ENCODE assay signal across 16 cellular contexts in the genomic region with DNA sequence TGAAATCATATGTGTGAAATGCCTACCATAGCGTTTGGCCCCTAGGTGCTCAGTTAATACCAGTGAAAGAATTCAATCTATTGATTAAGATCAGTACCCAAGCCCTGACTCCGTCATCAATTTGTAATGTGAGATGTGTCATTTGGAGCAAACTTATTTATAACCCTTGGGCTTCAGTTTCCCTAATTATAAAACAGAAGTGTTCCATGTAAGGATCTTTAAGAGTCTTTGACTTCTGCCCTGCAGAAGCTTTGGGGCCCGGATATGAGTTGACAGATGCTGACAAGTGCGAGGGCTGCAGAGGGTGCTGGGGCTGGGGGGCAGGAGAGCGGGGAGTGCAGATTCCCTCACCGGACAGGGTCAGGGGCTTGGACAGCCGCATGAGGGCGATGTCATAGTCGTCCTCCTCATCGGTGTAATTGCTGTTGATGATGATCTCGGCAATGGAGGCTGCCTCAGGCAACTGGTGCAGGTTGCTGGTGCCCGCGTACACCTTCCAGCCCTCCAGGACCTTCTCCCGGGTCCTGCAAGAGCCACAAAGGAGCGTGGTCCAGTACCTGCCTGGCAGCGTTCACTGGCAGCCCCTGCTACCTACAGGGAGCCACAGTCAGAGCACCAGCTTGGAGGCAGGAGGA. TPM values are rescaled to one million over a fixed set of nuclear protein-coding genes. Genes with fewer than 3 reads are reported as not detected.
A peak's percentile ranks its signal among the peaks of the same experiment; 100 is the strongest.
DNase-seq lines count a peak whose midpoint lies in the region; ATAC-seq, FAIRE-seq and TF ChIP-seq lines count a peak whose summit lies in the region.
"Had no signal": no experiment of that assay in that cellular context is flagged by ENCODE, and none has a peak within 500 bp of the region (broad histone marks: within the 10 kb centered on the region; RNA-seq: fewer than 3 reads in every experiment).

No MANE protein-coding gene starts in this region.

- H3K9me3 ChIP-seq in SK-N-SH (no peaks in the 10 kb centered on the region), SU-DHL-6 (ENCODE audit: insufficient read depth, low read length) (no peaks in the 10 kb centered on the region), mesenchymal stem cell (ENCODE audit: control insufficient read depth, low read length) (no peaks in the 10 kb centered on the region), kidney (ENCODE audit: control insufficient read depth in 1 of 2, low read length in 2 of 2) (no peaks in the 10 kb centered on the region)
- H3K9me3 ChIP-seq: right atrium auricular region, thoracic aorta had no signal

- peaks cover 6% of the 10 kb centered on the region for H3K36me3 Mint-ChIP-seq in Calu3 (ENCODE audit: insufficient read depth, unreplicated experiment)
- H3K36me3 Mint-ChIP-seq: natural killer cell had no signal

- DNase-seq in SK-N-SH (peak; percentile 45), Calu3 (no peak), mesenchymal stem cell (no peak), cerebellum (ENCODE audit: low spot score) (no peak), NCI-H1092 (lab: John Stamatoyannopoulos, UW) (no peak), kidney (no peak)
- DNase-seq: activated CD4-positive, alpha-beta T cell treated with anti-CD3 and anti-CD28 coated beads, Interleukin-2, amount 50 U/mL, for 1 hour; left ventricle myocardium superior; natural killer cell; NCI-H1930 had no signal

- CTCF ChIA-PET in SK-N-SH (lab: Yijun Ruan, JAX): interaction anchor here (0.7 to 6.1 kb wide), 11 partner anchors 8 to 263 kb away, joined by 3 to 36 read pairs (median 4); no protein-coding TSS in a partner anchor
- CTCF ChIA-PET in Calu3 (lab: Charles Lee): no interaction called here

- peaks cover 5 to 24% of the 10 kb centered on the region in 2 experiments; a peak in 2 of 4 replicates for H3K4me1 ChIP-seq in SK-N-SH (ENCODE audit: control insufficient read depth in 1 of 2, insufficient read depth in 2 of 2, low read depth in 1 of 2, low read length in 1 of 2)
- peaks cover 17% of the 10 kb centered on the region for H3K4me1 ChIP-seq in mesenchymal stem cell (ENCODE audit: control insufficient read depth, insufficient read depth, low read depth, low read length)
- peaks cover 4 to 5% of the 10 kb centered on the region in 2 donors for H3K4me1 ChIP-seq in kidney (ENCODE audit: control insufficient read depth in 1 of 2, insufficient read depth in 1 of 2, low read depth in 1 of 2, low read length in 2 of 2)

- no peak for TF ChIP-seq RAD21 in SK-N-SH (IDR thresholded peaks at IDR 0.05; ENCODE audit: low read length)

- no peak overlapping the region for H3K4me3 ChIP-seq in SK-N-SH (ENCODE audit: low read depth in 2 of 2, low read length in 1 of 2)
- H3K4me3 ChIP-seq in SU-DHL-6 (ENCODE audit: insufficient read depth, low read length, poor library complexity, severe bottlenecking): no peak overlapping the region
- no peak overlapping the region for H3K4me3 ChIP-seq in mesenchymal stem cell (ENCODE audit: insufficient read depth in 1 of 2, low read depth in 1 of 2, low read length in 2 of 2)
- H3K4me3 ChIP-seq in kidney (ENCODE audit: low read length in 2 of 2): no peak overlapping the region
- H3K4me3 ChIP-seq: right atrium auricular region had no signal

- no peak for TF ChIP-seq EP300 in SK-N-SH (IDR thresholded peaks at IDR 0.05; ENCODE audit: borderline replicate concordance in 1 of 2, low read depth in 1 of 2, low read length in 1 of 2)

- no peak overlapping the region for H2BK15ac ChIP-seq in mesenchymal stem cell (ENCODE audit: low read depth, poor library complexity, severe bottlenecking)

- H3F3A ChIP-seq in SK-N-SH (replicated peaks; ENCODE audit: insufficient read depth): no peaks in the 10 kb centered on the region
- H3F3A ChIP-seq in SU-DHL-6 (ENCODE audit: insufficient read depth): no peaks in the 10 kb centered on the region

- no peak for ATAC-seq in SK-N-SH treated with all-trans-retinoic acid at 6 μM for 48 hours
- ATAC-seq: natural killer cell had no signal

- H2BK5ac ChIP-seq in mesenchymal stem cell (ENCODE audit: low read depth, low read length, poor library complexity, severe bottlenecking): no peak overlapping the region

- no peaks in the 10 kb centered on the region for H3K79me2 ChIP-seq in SK-N-SH (ENCODE audit: insufficient read depth)
- no peaks in the 10 kb centered on the region for H3K79me2 ChIP-seq in SU-DHL-6 (ENCODE audit: insufficient read depth, low read length)

- H3K4me1 Mint-ChIP-seq in Calu3 (ENCODE audit: low read depth, unreplicated experiment): peaks cover 8% of the 10 kb centered on the region

- H4K20me1 ChIP-seq in SK-N-SH (ENCODE audit: insufficient read depth) (no peaks in the 10 kb centered on the region), SU-DHL-6 (ENCODE audit: low read depth, low read length) (no peaks in the 10 kb centered on the region)

- H3K27ac ChIP-seq in SK-N-SH (ENCODE audit: low read depth in 2 of 2, low read length in 1 of 2) (no peak overlapping the region), SU-DHL-6 (ENCODE audit: low read depth, low read length) (no peak overlapping the region), mesenchymal stem cell (ENCODE audit: low read length, poor library complexity, severe bottlenecking) (no peak overlapping the region), kidney (ENCODE audit: low read depth in 2 of 2, low read length in 2 of 2) (no peak overlapping the region)
- H3K27ac ChIP-seq: right atrium auricular region, thoracic aorta had no signal

- no TSS peak for BruUV-seq in Calu3 (replicated peaks; lab: Mats Ljungman, UMichigan)

- peak overlapping the region in 1 of 2 experiments; percentile 17 for H2BK12ac ChIP-seq in mesenchymal stem cell (ENCODE audit: low read length in 2 of 2)

- H3K4me3 Mint-ChIP-seq in Calu3 (ENCODE audit: low read depth, unreplicated experiment): peak overlapping the region; percentile 61
- H3K4me3 Mint-ChIP-seq: natural killer cell had no signal

- no peak for FAIRE-seq in kidney (lab: Jason Lieb, UNC)
- FAIRE-seq: A204.1 had no signal

- no peaks in the 10 kb centered on the region for H3K36me3 ChIP-seq in SK-N-SH (replicated peaks in 1 of 2; ENCODE audit: control insufficient read depth in 1 of 2, insufficient read depth in 2 of 2, low read length in 1 of 2)
- H3K36me3 ChIP-seq in SU-DHL-6 (ENCODE audit: low read length): no peaks in the 10 kb centered on the region
- no peaks in the 10 kb centered on the region for H3K36me3 ChIP-seq in mesenchymal stem cell (ENCODE audit: control insufficient read depth in 1 of 2, insufficient read depth in 2 of 2, low read depth in 1 of 2, low read length in 2 of 2)
- no peaks in the 10 kb centered on the region for H3K36me3 ChIP-seq in kidney (ENCODE audit: control insufficient read depth in 1 of 2, insufficient read depth in 2 of 2, low read length in 2 of 2)
- H3K36me3 ChIP-seq: right atrium auricular region, thoracic aorta had no signal

- H3K79me1 ChIP-seq in mesenchymal stem cell (replicated peaks; ENCODE audit: low read length, poor library complexity, severe bottlenecking): no peaks in the 10 kb centered on the region

- H3K4ac ChIP-seq in mesenchymal stem cell (ENCODE audit: low read depth in 1 of 2, low read length in 2 of 2): no peak overlapping the region

- H3K18ac ChIP-seq in mesenchymal stem cell (ENCODE audit: low read depth in 1 of 2, low read length in 2 of 2): no peak overlapping the region

- no peak overlapping the region for H2AFZ ChIP-seq in SK-N-SH (ENCODE audit: low read depth)
- H2AFZ ChIP-seq in SU-DHL-6 (ENCODE audit: low read depth, low read length, severe bottlenecking): no peak overlapping the region
- no peak overlapping the region for H2AFZ ChIP-seq in mesenchymal stem cell (ENCODE audit: low read depth, low read length)

- peaks cover 6% of the 10 kb centered on the region; the same call in 1 of the 2 replicates for H3K27me3 ChIP-seq in SK-N-SH (ENCODE audit: insufficient read depth)
- H3K27me3 ChIP-seq in SU-DHL-6 (ENCODE audit: low read length): no peaks in the 10 kb centered on the region
- peaks cover 14 to 32% of the 10 kb centered on the region in 2 experiments for H3K27me3 ChIP-seq in mesenchymal stem cell (ENCODE audit: control insufficient read depth in 1 of 2, insufficient read depth in 1 of 2, low read length in 2 of 2)
- H3K27me3 ChIP-seq: right atrium auricular region had no signal

- H3K9ac ChIP-seq in SK-N-SH (no peak overlapping the region), SU-DHL-6 (ENCODE audit: low read length) (no peak overlapping the region), mesenchymal stem cell (ENCODE audit: low read length) (no peak overlapping the region), kidney (ENCODE audit: low read length in 2 of 2) (no peak overlapping the region)

- H2AK5ac ChIP-seq in mesenchymal stem cell (ENCODE audit: low read length, severe bottlenecking): no peak overlapping the region

- peaks cover 15% of the 10 kb centered on the region for H3K27me3 Mint-ChIP-seq in Calu3 (ENCODE audit: unreplicated experiment)

- H2BK120ac ChIP-seq in mesenchymal stem cell (ENCODE audit: low read depth, low read length): no peak overlapping the region

- WGBS in SK-N-SH (ENCODE audit: low lambda C conversion rate): 66% methylated on average over 11 of the region's 16 CpGs
- 92% methylated on average over 14 of the region's 16 CpGs for WGBS in mesenchymal stem cell

- intact Hi-C loops in Calu3 (cut with micrococcal nuclease; ENCODE audit: unreplicated experiment): no loop called here
- intact Hi-C loops in kidney (cut with DNase I): no loop called here

- no peak overlapping the region for H3K14ac ChIP-seq in mesenchymal stem cell (ENCODE audit: low read length in 2 of 2)

- no peak for TF ChIP-seq CTCF in SK-N-SH (IDR thresholded peaks at IDR 0.05)
- TF ChIP-seq CTCF in Calu3 (IDR thresholded peaks at IDR 0.05; ENCODE audit: unreplicated experiment): no peak
- TF ChIP-seq CTCF in SU-DHL-6 (IDR thresholded peaks at IDR 0.05; ENCODE audit: insufficient read depth, low read length, poor library complexity, severe bottlenecking): no peak
- no peak for TF ChIP-seq CTCF in kidney (IDR thresholded peaks at IDR 0.05; ENCODE audit: borderline replicate concordance, extremely low read depth, insufficient read depth)

- H3K9me2 ChIP-seq in SK-N-SH: no peaks in the 10 kb centered on the region
- no peaks in the 10 kb centered on the region for H3K9me2 ChIP-seq in SU-DHL-6 (replicated peaks; ENCODE audit: insufficient read depth, low read length)

- POLR2A ChIA-PET in SK-N-SH (lab: Yijun Ruan, JAX): no interaction called here

- no peaks in the 10 kb centered on the region for H3K9me3 Mint-ChIP-seq in Calu3 (ENCODE audit: low read depth, unreplicated experiment)
- H3K9me3 Mint-ChIP-seq: natural killer cell had no signal

- H3K4me2 ChIP-seq in SK-N-SH: no peak overlapping the region
- peak overlapping the region; percentile 30 for H3K4me2 ChIP-seq in SU-DHL-6 (ENCODE audit: low read depth, low read length, poor library complexity, severe bottlenecking)
- H3K4me2 ChIP-seq in mesenchymal stem cell (ENCODE audit: low read length, poor library complexity, severe bottlenecking): no peak overlapping the region

- no peak overlapping the region for H3K23ac ChIP-seq in mesenchymal stem cell (ENCODE audit: low read length in 2 of 2)

- H4K91ac ChIP-seq in mesenchymal stem cell (ENCODE audit: low read length): peak overlapping the region; percentile 43

- H4K8ac ChIP-seq in mesenchymal stem cell (ENCODE audit: low read length): no peak overlapping the region

- no peak overlapping the region for H3K27ac Mint-ChIP-seq in Calu3 (ENCODE audit: unreplicated experiment)

RNA-seq across cellular contexts. Expression of gene TMPRSS13, which starts 20.8 kb away (rescaled TPM):
- polyA plus RNA-seq in SK-N-SH (2012; rRNA removed) (not detected in 2 replicates), kidney (ENCODE audit: insufficient read depth, low read depth, low replicate concordance) (1.2 TPM)
- polyA plus RNA-seq in SK-N-SH (2012; cell fraction: cytosol; rRNA removed): not detected in 2 replicates
- 0.01 TPM in 1 of 2 replicates, not detected in the other for polyA plus RNA-seq in SK-N-SH (2012; cell fraction: nucleus; rRNA removed)
- total RNA-seq in Calu3 (2022) (1.4 and 2.3 TPM in 2 replicates), cerebellum (0.09 TPM), kidney (1.9 TPM)
- not detected for polyA plus RNA-seq in mesenchymal stem cell (2013, experiment 1 of 2)
- not detected for polyA plus RNA-seq in mesenchymal stem cell (2013, experiment 2 of 2)
- total RNA-seq: right atrium auricular region, RPMI7951 had no signal

RNA-seq across cellular contexts. Expression of gene FXYD6, which starts 31.9 kb away (rescaled TPM):
- polyA plus RNA-seq in SK-N-SH (2012; rRNA removed) (1.4 and 4.3 TPM in 2 replicates), kidney (ENCODE audit: insufficient read depth, low read depth, low replicate concordance) (57.8 TPM)
- 2.5 and 4.6 TPM in 2 replicates for polyA plus RNA-seq in SK-N-SH (2012; cell fraction: cytosol; rRNA removed)
- polyA plus RNA-seq in SK-N-SH (2012; cell fraction: nucleus; rRNA removed): 0.56 and 1.6 TPM in 2 replicates
- total RNA-seq in Calu3 (2022) (0.61 and 0.78 TPM in 2 replicates), cerebellum (93.6 TPM), kidney (62.7 TPM)
- 52.5 TPM for polyA plus RNA-seq in mesenchymal stem cell (2013, experiment 1 of 2)
- polyA plus RNA-seq in mesenchymal stem cell (2013, experiment 2 of 2): 53.1 TPM

Comparison
In these comparisons a context has a peak if more than half of its experiments do, and no peak if none do; other contexts are left out.
1. RNA of gene FXYD6, which starts 31.9 kb away (total RNA-seq): 93.6 TPM in cerebellum (single experiment) and 62.7 TPM in kidney (single experiment); 0.61 to 0.78 TPM in Calu3; every median in the first group is over 10 times any median in the second.